ENCODE assay signal across 1 cellular context in the genomic region with DNA sequence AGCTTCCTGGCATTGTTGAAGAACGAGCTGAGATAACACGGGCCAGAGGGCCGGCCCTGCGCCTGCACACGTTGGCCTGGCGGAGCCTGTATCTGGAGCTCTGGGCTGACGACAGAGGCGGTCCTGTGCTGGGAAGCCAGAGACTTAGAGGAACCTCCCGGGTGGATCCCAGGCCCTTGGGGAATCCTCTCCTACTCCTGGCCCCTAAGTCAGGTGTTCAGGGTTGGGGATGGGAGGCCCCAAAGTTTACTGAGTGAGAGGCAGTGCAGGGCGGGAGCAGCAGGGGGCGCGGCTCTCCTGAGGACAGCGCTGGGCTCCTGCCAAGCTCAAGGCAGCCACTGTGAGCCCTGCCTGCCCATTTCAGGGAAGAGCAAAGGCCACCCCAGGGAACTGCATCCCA.
TF ChIP-seq lines count a peak whose summit lies in the region.

No MANE protein-coding gene starts in this region.

TF ChIP-seq in HepG2, 621 proteins besides CTCF, POLR2A, EP300 and RAD21 (continued from another document and continues in another):
- peak; percentile 33; the same call in 1 of the 2 replicates for TF ChIP-seq ZFX (CRISPR knock-in tag; IDR thresholded peaks at IDR 0.05; ENCODE audit: low read depth)
- TF ChIP-seq, protein P1, sequence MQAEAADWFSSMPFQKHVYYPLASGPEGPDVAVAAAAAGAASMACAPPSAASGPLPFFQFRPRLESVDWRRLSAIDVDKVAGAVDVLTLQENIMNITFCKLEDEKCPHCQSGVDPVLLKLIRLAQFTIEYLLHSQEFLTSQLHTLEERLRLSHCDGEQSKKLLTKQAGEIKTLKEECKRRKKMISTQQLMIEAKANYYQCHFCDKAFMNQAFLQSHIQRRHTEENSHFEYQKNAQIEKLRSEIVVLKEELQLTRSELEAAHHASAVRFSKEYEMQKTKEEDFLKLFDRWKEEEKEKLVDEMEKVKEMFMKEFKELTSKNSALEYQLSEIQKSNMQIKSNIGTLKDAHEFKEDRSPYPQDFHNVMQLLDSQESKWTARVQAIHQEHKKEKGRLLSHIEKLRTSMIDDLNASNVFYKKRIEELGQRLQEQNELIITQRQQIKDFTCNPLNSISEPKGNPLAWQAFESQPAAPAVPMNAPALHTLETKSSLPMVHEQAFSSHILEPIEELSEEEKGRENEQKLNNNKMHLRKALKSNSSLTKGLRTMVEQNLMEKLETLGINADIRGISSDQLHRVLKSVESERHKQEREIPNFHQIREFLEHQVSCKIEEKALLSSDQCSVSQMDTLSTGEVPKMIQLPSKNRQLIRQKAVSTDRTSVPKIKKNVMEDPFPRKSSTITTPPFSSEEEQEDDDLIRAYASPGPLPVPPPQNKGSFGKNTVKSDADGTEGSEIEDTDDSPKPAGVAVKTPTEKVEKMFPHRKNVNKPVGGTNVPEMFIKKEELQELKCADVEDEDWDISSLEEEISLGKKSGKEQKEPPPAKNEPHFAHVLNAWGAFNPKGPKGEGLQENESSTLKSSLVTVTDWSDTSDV (CRISPR knock-in tag; IDR thresholded peaks at IDR 0.05) = 0 out of 2 replicates have a peak, but pooled peaks have one; percentile 59
- TF ChIP-seq, protein P2, sequence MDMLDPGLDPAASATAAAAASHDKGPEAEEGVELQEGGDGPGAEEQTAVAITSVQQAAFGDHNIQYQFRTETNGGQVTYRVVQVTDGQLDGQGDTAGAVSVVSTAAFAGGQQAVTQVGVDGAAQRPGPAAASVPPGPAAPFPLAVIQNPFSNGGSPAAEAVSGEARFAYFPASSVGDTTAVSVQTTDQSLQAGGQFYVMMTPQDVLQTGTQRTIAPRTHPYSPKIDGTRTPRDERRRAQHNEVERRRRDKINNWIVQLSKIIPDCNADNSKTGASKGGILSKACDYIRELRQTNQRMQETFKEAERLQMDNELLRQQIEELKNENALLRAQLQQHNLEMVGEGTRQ (IDR thresholded peaks at IDR 0.05; ENCODE audit: low read depth, low read length) = no peak
- TF ChIP-seq, protein P2 (CRISPR knock-in tag; IDR thresholded peaks at IDR 0.05; ENCODE audit: borderline replicate concordance) = 0 out of 2 replicates have a peak, but pooled peaks have one; percentile 45
- TF ChIP-seq, protein P3, sequence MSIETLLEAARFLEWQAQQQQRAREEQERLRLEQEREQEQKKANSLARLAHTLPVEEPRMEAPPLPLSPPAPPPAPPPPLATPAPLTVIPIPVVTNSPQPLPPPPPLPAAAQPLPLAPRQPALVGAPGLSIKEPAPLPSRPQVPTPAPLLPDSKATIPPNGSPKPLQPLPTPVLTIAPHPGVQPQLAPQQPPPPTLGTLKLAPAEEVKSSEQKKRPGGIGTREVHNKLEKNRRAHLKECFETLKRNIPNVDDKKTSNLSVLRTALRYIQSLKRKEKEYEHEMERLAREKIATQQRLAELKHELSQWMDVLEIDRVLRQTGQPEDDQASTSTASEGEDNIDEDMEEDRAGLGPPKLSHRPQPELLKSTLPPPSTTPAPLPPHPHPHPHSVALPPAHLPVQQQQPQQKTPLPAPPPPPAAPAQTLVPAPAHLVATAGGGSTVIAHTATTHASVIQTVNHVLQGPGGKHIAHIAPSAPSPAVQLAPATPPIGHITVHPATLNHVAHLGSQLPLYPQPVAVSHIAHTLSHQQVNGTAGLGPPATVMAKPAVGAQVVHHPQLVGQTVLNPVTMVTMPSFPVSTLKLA (IDR thresholded peaks at IDR 0.05) = no peak
- TF ChIP-seq RXRB (CRISPR knock-in tag; IDR thresholded peaks at IDR 0.05; ENCODE audit: borderline replicate concordance) = no peak
- TF ChIP-seq, protein P4, sequence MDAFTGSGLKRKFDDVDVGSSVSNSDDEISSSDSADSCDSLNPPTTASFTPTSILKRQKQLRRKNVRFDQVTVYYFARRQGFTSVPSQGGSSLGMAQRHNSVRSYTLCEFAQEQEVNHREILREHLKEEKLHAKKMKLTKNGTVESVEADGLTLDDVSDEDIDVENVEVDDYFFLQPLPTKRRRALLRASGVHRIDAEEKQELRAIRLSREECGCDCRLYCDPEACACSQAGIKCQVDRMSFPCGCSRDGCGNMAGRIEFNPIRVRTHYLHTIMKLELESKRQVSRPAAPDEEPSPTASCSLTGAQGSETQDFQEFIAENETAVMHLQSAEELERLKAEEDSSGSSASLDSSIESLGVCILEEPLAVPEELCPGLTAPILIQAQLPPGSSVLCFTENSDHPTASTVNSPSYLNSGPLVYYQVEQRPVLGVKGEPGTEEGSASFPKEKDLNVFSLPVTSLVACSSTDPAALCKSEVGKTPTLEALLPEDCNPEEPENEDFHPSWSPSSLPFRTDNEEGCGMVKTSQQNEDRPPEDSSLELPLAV (CRISPR knock-in tag; conservative IDR thresholded peaks at IDR 0.05; ENCODE audit: low read depth) = no peak
- no peak for TF ChIP-seq SETDB1 (CRISPR knock-in tag; IDR thresholded peaks at IDR 0.05; ENCODE audit: borderline replicate concordance)
- TF ChIP-seq ZNF891 (CRISPR knock-in tag; IDR thresholded peaks at IDR 0.05) = no peak
- TF ChIP-seq, protein P5, sequence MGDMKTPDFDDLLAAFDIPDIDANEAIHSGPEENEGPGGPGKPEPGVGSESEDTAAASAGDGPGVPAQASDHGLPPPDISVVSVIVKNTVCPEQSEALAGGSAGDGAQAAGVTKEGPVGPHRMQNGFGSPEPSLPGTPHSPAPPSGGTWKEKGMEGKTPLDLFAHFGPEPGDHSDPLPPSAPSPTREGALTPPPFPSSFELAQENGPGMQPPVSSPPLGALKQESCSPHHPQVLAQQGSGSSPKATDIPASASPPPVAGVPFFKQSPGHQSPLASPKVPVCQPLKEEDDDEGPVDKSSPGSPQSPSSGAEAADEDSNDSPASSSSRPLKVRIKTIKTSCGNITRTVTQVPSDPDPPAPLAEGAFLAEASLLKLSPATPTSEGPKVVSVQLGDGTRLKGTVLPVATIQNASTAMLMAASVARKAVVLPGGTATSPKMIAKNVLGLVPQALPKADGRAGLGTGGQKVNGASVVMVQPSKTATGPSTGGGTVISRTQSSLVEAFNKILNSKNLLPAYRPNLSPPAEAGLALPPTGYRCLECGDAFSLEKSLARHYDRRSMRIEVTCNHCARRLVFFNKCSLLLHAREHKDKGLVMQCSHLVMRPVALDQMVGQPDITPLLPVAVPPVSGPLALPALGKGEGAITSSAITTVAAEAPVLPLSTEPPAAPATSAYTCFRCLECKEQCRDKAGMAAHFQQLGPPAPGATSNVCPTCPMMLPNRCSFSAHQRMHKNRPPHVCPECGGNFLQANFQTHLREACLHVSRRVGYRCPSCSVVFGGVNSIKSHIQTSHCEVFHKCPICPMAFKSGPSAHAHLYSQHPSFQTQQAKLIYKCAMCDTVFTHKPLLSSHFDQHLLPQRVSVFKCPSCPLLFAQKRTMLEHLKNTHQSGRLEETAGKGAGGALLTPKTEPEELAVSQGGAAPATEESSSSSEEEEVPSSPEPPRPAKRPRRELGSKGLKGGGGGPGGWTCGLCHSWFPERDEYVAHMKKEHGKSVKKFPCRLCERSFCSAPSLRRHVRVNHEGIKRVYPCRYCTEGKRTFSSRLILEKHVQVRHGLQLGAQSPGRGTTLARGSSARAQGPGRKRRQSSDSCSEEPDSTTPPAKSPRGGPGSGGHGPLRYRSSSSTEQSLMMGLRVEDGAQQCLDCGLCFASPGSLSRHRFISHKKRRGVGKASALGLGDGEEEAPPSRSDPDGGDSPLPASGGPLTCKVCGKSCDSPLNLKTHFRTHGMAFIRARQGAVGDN (CRISPR knock-in tag; IDR thresholded peaks at IDR 0.05) = peak; percentile 38; the same call in 1 of the 2 replicates
- TF ChIP-seq ZNF761 (CRISPR knock-in tag; conservative IDR thresholded peaks at IDR 0.05) = 0 out of 2 replicates have a peak, but pooled peaks have one; percentile 43
- TF ChIP-seq YY1 (IDR thresholded peaks at IDR 0.05; ENCODE audit: insufficient read depth, insufficient replicate concordance, low read depth, low read length) = peak; percentile 46
- TF ChIP-seq, protein P6, sequence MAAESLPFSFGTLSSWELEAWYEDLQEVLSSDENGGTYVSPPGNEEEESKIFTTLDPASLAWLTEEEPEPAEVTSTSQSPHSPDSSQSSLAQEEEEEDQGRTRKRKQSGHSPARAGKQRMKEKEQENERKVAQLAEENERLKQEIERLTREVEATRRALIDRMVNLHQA (CRISPR knock-in tag; IDR thresholded peaks at IDR 0.05) = no peak
- peak; percentile 49; the same call in 1 of the 2 replicates for TF ChIP-seq SMC3 (IDR thresholded peaks at IDR 0.05; ENCODE audit: low read length)
- TF ChIP-seq KDM3A (CRISPR knock-in tag; IDR thresholded peaks at IDR 0.05; ENCODE audit: low read depth) = 0 out of 2 replicates have a peak, but pooled peaks have one; percentile 37
- TF ChIP-seq, protein P7, sequence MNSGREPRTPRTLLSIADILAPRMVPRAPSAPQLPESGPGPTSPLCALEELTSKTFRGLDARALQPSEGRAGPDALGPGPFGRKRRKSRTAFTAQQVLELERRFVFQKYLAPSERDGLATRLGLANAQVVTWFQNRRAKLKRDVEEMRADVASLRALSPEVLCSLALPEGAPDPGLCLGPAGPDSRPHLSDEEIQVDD (CRISPR knock-in tag; IDR thresholded peaks at IDR 0.05; ENCODE audit: borderline replicate concordance) = no peak
- TF ChIP-seq ZNF629 (CRISPR knock-in tag; conservative IDR thresholded peaks at IDR 0.05) = peak; percentile 81
- TF ChIP-seq, protein P8, sequence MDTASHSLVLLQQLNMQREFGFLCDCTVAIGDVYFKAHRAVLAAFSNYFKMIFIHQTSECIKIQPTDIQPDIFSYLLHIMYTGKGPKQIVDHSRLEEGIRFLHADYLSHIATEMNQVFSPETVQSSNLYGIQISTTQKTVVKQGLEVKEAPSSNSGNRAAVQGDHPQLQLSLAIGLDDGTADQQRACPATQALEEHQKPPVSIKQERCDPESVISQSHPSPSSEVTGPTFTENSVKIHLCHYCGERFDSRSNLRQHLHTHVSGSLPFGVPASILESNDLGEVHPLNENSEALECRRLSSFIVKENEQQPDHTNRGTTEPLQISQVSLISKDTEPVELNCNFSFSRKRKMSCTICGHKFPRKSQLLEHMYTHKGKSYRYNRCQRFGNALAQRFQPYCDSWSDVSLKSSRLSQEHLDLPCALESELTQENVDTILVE (CRISPR knock-in tag; IDR thresholded peaks at IDR 0.05) = peak; percentile 29; the same call in 1 of the 2 replicates
- TF ChIP-seq KDM5A (IDR thresholded peaks at IDR 0.05; ENCODE audit: borderline replicate concordance, low read length) = no peak
- TF ChIP-seq, protein P9, sequence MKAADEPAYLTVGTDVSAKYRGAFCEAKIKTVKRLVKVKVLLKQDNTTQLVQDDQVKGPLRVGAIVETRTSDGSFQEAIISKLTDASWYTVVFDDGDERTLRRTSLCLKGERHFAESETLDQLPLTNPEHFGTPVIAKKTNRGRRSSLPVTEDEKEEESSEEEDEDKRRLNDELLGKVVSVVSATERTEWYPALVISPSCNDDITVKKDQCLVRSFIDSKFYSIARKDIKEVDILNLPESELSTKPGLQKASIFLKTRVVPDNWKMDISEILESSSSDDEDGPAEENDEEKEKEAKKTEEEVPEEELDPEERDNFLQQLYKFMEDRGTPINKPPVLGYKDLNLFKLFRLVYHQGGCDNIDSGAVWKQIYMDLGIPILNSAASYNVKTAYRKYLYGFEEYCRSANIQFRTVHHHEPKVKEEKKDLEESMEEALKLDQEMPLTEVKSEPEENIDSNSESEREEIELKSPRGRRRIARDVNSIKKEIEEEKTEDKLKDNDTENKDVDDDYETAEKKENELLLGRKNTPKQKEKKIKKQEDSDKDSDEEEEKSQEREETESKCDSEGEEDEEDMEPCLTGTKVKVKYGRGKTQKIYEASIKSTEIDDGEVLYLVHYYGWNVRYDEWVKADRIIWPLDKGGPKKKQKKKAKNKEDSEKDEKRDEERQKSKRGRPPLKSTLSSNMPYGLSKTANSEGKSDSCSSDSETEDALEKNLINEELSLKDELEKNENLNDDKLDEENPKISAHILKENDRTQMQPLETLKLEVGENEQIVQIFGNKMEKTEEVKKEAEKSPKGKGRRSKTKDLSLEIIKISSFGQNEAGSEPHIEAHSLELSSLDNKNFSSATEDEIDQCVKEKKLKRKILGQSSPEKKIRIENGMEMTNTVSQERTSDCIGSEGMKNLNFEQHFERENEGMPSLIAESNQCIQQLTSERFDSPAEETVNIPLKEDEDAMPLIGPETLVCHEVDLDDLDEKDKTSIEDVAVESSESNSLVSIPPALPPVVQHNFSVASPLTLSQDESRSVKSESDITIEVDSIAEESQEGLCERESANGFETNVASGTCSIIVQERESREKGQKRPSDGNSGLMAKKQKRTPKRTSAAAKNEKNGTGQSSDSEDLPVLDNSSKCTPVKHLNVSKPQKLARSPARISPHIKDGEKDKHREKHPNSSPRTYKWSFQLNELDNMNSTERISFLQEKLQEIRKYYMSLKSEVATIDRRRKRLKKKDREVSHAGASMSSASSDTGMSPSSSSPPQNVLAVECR (CRISPR knock-in tag; IDR thresholded peaks at IDR 0.05; ENCODE audit: borderline replicate concordance) = peak; percentile 30; the same call in 1 of the 2 replicates
- peak; percentile 30; the same call in 1 of the 2 replicates for TF ChIP-seq HNF4A (CRISPR knock-in tag; IDR thresholded peaks at IDR 0.05)
- peak; percentile 81; the same call in 1 of the 2 replicates for TF ChIP-seq MTF2 (CRISPR knock-in tag; IDR thresholded peaks at IDR 0.05; ENCODE audit: borderline replicate concordance)
- TF ChIP-seq THAP11 (CRISPR knock-in tag; IDR thresholded peaks at IDR 0.05) = no peak
- TF ChIP-seq HNRNPK (IDR thresholded peaks at IDR 0.05; ENCODE audit: low read depth, low read length, poor library complexity, severe bottlenecking) = no peak
- TF ChIP-seq STAG1 (CRISPR knock-in tag; IDR thresholded peaks at IDR 0.05) = peak; percentile 87
- TF ChIP-seq, protein P10, sequence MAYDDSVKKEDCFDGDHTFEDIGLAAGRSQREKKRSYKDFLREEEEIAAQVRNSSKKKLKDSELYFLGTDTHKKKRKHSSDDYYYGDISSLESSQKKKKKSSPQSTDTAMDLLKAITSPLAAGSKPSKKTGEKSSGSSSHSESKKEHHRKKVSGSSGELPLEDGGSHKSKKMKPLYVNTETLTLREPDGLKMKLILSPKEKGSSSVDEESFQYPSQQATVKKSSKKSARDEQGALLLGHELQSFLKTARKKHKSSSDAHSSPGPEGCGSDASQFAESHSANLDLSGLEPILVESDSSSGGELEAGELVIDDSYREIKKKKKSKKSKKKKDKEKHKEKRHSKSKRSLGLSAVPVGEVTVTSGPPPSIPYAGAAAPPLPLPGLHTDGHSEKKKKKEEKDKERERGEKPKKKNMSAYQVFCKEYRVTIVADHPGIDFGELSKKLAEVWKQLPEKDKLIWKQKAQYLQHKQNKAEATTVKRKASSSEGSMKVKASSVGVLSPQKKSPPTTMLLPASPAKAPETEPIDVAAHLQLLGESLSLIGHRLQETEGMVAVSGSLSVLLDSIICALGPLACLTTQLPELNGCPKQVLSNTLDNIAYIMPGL (CRISPR knock-in tag; IDR thresholded peaks at IDR 0.05; ENCODE audit: borderline replicate concordance in 1 of 2, low read depth in 1 of 2) = peak in 1 of 2 experiments; percentile 24; a peak in 1 of 4 replicates
